33 cellular contexts compared by ENCODE assay signal in the genomic region with DNA sequence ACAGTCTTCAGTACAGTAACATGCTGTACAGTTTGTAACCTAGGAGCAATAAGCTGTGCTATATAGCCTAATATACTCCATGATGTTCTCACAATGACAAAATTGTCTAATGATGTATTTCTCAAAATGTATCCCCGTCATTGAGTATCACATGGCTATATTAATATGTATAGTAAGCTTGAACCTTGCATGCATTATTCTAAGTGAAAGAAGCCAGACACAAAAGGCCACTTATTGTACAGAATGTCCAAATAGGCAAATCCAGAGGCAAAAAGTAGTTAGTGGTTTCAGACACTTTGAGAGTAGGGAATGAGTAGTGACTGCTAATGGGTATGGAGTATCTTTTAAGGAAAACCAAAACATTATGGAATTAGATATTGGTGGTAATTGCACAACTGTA.
"Had no signal": no experiment of that assay in that cellular context is flagged by ENCODE, and none has a peak within 500 bp of the region (broad histone marks: within the 10 kb centered on the region; RNA-seq: fewer than 3 reads in every experiment).

No MANE protein-coding gene starts in this region.

- DNase-seq: Karpas-422, Kasumi-1, MG63, MM.1S, MV-4-11, NCI-H1048, NCI-H1092, NCI-H1092 treated with DMSO at 0.1 percent for 48 hours, NCI-H1105, NCI-H1105 treated with DMSO at 0.1 percent for 48 hours, NCI-H1417, NCI-H1417 treated with DMSO at 0.1 percent for 48 hours, NCI-H1436, NCI-H1436 treated with DMSO at 0.1 percent for 48 hours, NCI-H146, NCI-H1694, NCI-H1694 treated with DMSO at 0.1 percent for 48 hours, NCI-H187, NCI-H187 treated with DMSO at 0.1 percent for 48 hours, NCI-H1930, NCI-H2029, NCI-H2029 treated with DMSO at 0.1 percent for 48 hours, NCI-H2081, NCI-H2081 treated with DMSO at 0.1 percent for 48 hours, NCI-H2107, NCI-H2171, NCI-H2171 treated with DMSO at 0.1 percent for 48 hours, NCI-H2227 treated with DMSO at 0.1 percent for 48 hours, NCI-H226, NCI-H345, NCI-H446, NCI-H446 treated with DMSO at 0.1 percent for 48 hours, NCI-H510A had no signal
